2 cellular contexts compared by ENCODE assay signal in genomic region chr2:232870002-232870765, GRCh38.
TF ChIP-seq lines count a peak whose summit lies in the region.

Gene SNORC (plus strand): TSS chr2:232870264. CDS start chr2:232870342, 78 bp downstream.

TF ChIP-seq in A549, 52 proteins besides CTCF, POLR2A, EP300 and RAD21:
- TF ChIP-seq HES2 (IDR thresholded peaks at IDR 0.05) (no peak), FOSB (CRISPR knock-in tag; IDR thresholded peaks at IDR 0.05) (no peak), TFCP2L1 (CRISPR knock-in tag; IDR thresholded peaks at IDR 0.05) (no peak), TP53 (CRISPR knock-in tag; IDR thresholded peaks at IDR 0.05) (no peak), CBX2 (IDR thresholded peaks at IDR 0.05; ENCODE audit: borderline replicate concordance, low read depth) (no peak), MYC (IDR thresholded peaks at IDR 0.05; ENCODE audit: borderline replicate concordance, low read length) (no peak), HDAC2 (IDR thresholded peaks at IDR 0.05) (no peak), CHD2 (IDR thresholded peaks at IDR 0.05; ENCODE audit: low read length, partially characterized antibody) (no peak), CEBPB (IDR thresholded peaks at IDR 0.05) (no peak), MAZ (IDR thresholded peaks at IDR 0.05; ENCODE audit: borderline replicate concordance, low read depth, low read length) (no peak), JUN (IDR thresholded peaks at IDR 0.05) (no peak), CHD4 (IDR thresholded peaks at IDR 0.05; ENCODE audit: borderline replicate concordance) (no peak), POLR2AphosphoS2 (conservative IDR thresholded peaks at IDR 0.05; ENCODE audit: low read length) (no peak)
- TF ChIP-seq, protein P1, sequence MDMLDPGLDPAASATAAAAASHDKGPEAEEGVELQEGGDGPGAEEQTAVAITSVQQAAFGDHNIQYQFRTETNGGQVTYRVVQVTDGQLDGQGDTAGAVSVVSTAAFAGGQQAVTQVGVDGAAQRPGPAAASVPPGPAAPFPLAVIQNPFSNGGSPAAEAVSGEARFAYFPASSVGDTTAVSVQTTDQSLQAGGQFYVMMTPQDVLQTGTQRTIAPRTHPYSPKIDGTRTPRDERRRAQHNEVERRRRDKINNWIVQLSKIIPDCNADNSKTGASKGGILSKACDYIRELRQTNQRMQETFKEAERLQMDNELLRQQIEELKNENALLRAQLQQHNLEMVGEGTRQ (IDR thresholded peaks at IDR 0.05): no peak
- TF ChIP-seq, protein P2, sequence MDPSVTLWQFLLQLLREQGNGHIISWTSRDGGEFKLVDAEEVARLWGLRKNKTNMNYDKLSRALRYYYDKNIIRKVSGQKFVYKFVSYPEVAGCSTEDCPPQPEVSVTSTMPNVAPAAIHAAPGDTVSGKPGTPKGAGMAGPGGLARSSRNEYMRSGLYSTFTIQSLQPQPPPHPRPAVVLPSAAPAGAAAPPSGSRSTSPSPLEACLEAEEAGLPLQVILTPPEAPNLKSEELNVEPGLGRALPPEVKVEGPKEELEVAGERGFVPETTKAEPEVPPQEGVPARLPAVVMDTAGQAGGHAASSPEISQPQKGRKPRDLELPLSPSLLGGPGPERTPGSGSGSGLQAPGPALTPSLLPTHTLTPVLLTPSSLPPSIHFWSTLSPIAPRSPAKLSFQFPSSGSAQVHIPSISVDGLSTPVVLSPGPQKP (IDR thresholded peaks at IDR 0.05; ENCODE audit: low read depth, low read length): no peak
TF ChIP-seq in A549: peak in this region for 0.

TF ChIP-seq in IMR-90, 13 proteins besides CTCF, POLR2A, EP300 and RAD21:
- TF ChIP-seq BHLHE40 (IDR thresholded peaks at IDR 0.05; ENCODE audit: low read depth, low read length) (no peak), CEBPB (IDR thresholded peaks at IDR 0.05; ENCODE audit: low read depth, low read length) (no peak), NFE2L2 (IDR thresholded peaks at IDR 0.05; ENCODE audit: low read depth, low read length) (no peak), RCOR1 (IDR thresholded peaks at IDR 0.05; ENCODE audit: insufficient replicate concordance, low read length) (no peak), MAZ (IDR thresholded peaks at IDR 0.05; ENCODE audit: borderline replicate concordance, low read depth, low read length) (no peak), FOS (IDR thresholded peaks at IDR 0.05; ENCODE audit: low read depth, low read length) (no peak), MAFK (IDR thresholded peaks at IDR 0.05; ENCODE audit: low read depth, low read length) (no peak), CHD1 (IDR thresholded peaks at IDR 0.05; ENCODE audit: low read depth, low read length) (no peak), SMC3 (IDR thresholded peaks at IDR 0.05; ENCODE audit: low read depth, low read length) (no peak), MXI1 (IDR thresholded peaks at IDR 0.05; ENCODE audit: borderline replicate concordance, low read depth, low read length) (no peak), RFX5 (IDR thresholded peaks at IDR 0.05; ENCODE audit: low read depth, low read length) (no peak)
- TF ChIP-seq, protein P1 (IDR thresholded peaks at IDR 0.05; ENCODE audit: low read depth, low read length): no peak
- TF ChIP-seq, protein P2 (IDR thresholded peaks at IDR 0.05; ENCODE audit: borderline replicate concordance, low read depth, low read length): no peak
